ENCODE assay signal across 8 cellular contexts in genomic region chr7:74454059-74454947, GRCh38. TPM values are rescaled to one million over a fixed set of nuclear protein-coding genes. Genes with fewer than 3 reads are reported as not detected.
DNase-seq lines count a peak whose midpoint lies in the region; ATAC-seq, FAIRE-seq and TF ChIP-seq lines count a peak whose summit lies in the region.

No MANE protein-coding gene starts in this region.

- no peak for DNase-seq in AG09309 (ENCODE audit: low read depth)
- no peak for DNase-seq in bronchial epithelial cell (ENCODE audit: low read depth)
- no peak for DNase-seq in lower lobe of right lung
- DNase-seq in testis = no peak
- no peak for DNase-seq in NCI-H2029 (lab: John Stamatoyannopoulos, UW)
- DNase-seq in hippocampal formation (lab: John Stamatoyannopoulos, UW) = no peak

- 4 to 8% methylated on average over 2 to 29 of the region's 54 CpGs for WGBS in testis, 2 donors

- H3K36me3 ChIP-seq in KMS-11 (ENCODE audit: insufficient read depth) (no peaks in the 10 kb centered on the region), bronchial epithelial cell (ENCODE audit: control insufficient read depth, insufficient read depth, low read length) (no peaks in the 10 kb centered on the region), lower lobe of right lung (no peaks in the 10 kb centered on the region), testis (ENCODE audit: low read depth, missing control alignments) (no peaks in the 10 kb centered on the region)

- H3K4me2 ChIP-seq in KMS-11 = peak overlapping the region; percentile 49

- no peak for TF ChIP-seq POLR2A in testis (IDR thresholded peaks at IDR 0.05)

- H2AFZ ChIP-seq in KMS-11 (ENCODE audit: low read depth) = peak overlapping the region; percentile 21

- H3K27me3 ChIP-seq in KMS-11 (ENCODE audit: insufficient read depth, low read depth) (no peaks in the 10 kb centered on the region), bronchial epithelial cell (ENCODE audit: control insufficient read depth, insufficient read depth, low read length) (no peaks in the 10 kb centered on the region), lower lobe of right lung (ENCODE audit: low read depth) (no peaks in the 10 kb centered on the region), testis (no peaks in the 10 kb centered on the region)

- H3K27ac ChIP-seq in KMS-11 = no peak overlapping the region
- peak overlapping the region; percentile 77 for H3K27ac ChIP-seq in lower lobe of right lung
- H3K27ac ChIP-seq in testis = peak overlapping the region; percentile 87 to 92

- intact Hi-C loops in lower lobe of right lung (cut with DNase I) (no loop called here), testis (cut with DNase I; ENCODE audit: low total_unique reads) (no loop called here)

- FAIRE-seq in bronchial epithelial cell (lab: Jason Lieb, UNC) = no peak

- peak; percentile 18 to 34 for ATAC-seq in lower lobe of right lung
- ATAC-seq in GM21786 (IDR thresholded peaks at IDR 0.05; ENCODE audit: unreplicated experiment) = no peak

- H4K20me1 ChIP-seq in KMS-11 (ENCODE audit: insufficient read depth) = no peaks in the 10 kb centered on the region

- H3K9ac ChIP-seq in KMS-11 = peak overlapping the region; percentile 29; the same call in 1 of the 2 replicates

- H3K4me1 ChIP-seq in KMS-11 (ENCODE audit: low read depth, poor library complexity, severe bottlenecking) = no peaks in the 10 kb centered on the region
- H3K4me1 ChIP-seq in lower lobe of right lung = peaks cover 17% of the 10 kb centered on the region
- H3K4me1 ChIP-seq in testis = peaks cover 27% of the 10 kb centered on the region

- peak overlapping the region; percentile 71 for H3K4me3 ChIP-seq in AG09309 (ENCODE audit: control insufficient read depth, low read depth, low read length)
- H3K4me3 ChIP-seq in KMS-11 (IDR thresholded peaks at IDR 0.05; ENCODE audit: insufficient read depth, low read depth, low read length) = no peak overlapping the region
- H3K4me3 ChIP-seq in bronchial epithelial cell (ENCODE audit: low read depth, low read length) = peak overlapping the region; percentile 68
- H3K4me3 ChIP-seq in lower lobe of right lung = peak overlapping the region; percentile 72
- peak overlapping the region; percentile 70 to 89 for H3K4me3 ChIP-seq in testis

- H3K79me2 ChIP-seq in KMS-11 (ENCODE audit: insufficient read depth, low read depth) = no peaks in the 10 kb centered on the region

- TF ChIP-seq CTCF in AG09309 (IDR thresholded peaks at IDR 0.05; ENCODE audit: control insufficient read depth, insufficient read depth, low read depth, low read length, missing control alignments) = no peak
- no peak for TF ChIP-seq CTCF in KMS-11 (conservative IDR thresholded peaks at IDR 0.05; ENCODE audit: low read depth, low read length)
- TF ChIP-seq CTCF in bronchial epithelial cell (IDR thresholded peaks at IDR 0.05; ENCODE audit: insufficient read depth, low read length, severe bottlenecking) = no peak
- TF ChIP-seq CTCF in lower lobe of right lung (IDR thresholded peaks at IDR 0.05) = no peak
- no peak for TF ChIP-seq CTCF in testis (IDR thresholded peaks at IDR 0.05)

- no peaks in the 10 kb centered on the region for H3K9me3 ChIP-seq in lower lobe of right lung
- no peaks in the 10 kb centered on the region for H3K9me3 ChIP-seq in testis

RNA-seq across cellular contexts. Expression of gene GTF2IRD1, which starts 0.6 kb away (rescaled TPM):
- total RNA-seq in bronchial epithelial cell (18.2 and 23.7 TPM in 2 replicates), lower lobe of right lung (16.3 TPM), testis (10 to 100 TPM; 22.4 to 24.7 TPM)
- polyA plus RNA-seq in testis (ENCODE audit: insufficient read depth, low read depth, low replicate concordance) = 15.1 TPM
